In the genomic region with DNA sequence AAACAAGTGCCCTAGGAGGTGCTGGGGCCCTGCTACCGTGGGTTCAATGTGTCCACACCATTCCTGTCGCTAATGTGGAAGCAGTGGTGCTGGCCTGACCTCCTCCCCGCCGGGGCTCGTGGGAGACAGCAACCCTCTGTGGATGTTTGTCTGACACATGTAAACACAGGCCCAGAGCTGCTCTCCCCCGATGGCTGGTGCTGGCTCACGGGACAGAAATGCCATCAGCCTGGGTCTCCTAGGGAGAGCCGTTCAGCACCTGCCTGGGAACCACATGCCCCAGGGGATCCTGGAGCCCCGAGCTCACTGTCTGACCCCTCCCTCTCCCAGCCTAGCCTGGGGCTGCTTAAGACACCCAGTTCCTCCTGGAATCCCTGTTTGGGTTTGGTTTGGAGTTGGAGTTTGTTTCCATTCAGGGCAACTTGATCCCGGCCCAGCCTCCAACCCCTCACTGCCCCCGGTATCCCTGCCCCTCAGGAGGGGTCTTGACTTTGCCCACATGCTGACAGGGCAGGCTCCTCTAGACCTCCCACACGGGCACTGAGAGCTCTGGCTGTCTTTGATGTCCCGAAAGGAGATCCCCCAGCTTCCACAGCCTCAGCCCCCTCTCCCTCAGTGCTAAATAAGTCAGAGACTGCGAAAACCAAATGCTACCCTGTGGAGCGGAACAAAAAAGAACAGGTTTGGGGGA, we compare ENCODE assay signal across 1 cellular context.
TF ChIP-seq lines count a peak whose summit lies in the region.

No MANE protein-coding gene starts in this region.

TF ChIP-seq in GM23338, 12 proteins besides CTCF, POLR2A, EP300 and RAD21 (continued from another document):
- TF ChIP-seq, protein P1, sequence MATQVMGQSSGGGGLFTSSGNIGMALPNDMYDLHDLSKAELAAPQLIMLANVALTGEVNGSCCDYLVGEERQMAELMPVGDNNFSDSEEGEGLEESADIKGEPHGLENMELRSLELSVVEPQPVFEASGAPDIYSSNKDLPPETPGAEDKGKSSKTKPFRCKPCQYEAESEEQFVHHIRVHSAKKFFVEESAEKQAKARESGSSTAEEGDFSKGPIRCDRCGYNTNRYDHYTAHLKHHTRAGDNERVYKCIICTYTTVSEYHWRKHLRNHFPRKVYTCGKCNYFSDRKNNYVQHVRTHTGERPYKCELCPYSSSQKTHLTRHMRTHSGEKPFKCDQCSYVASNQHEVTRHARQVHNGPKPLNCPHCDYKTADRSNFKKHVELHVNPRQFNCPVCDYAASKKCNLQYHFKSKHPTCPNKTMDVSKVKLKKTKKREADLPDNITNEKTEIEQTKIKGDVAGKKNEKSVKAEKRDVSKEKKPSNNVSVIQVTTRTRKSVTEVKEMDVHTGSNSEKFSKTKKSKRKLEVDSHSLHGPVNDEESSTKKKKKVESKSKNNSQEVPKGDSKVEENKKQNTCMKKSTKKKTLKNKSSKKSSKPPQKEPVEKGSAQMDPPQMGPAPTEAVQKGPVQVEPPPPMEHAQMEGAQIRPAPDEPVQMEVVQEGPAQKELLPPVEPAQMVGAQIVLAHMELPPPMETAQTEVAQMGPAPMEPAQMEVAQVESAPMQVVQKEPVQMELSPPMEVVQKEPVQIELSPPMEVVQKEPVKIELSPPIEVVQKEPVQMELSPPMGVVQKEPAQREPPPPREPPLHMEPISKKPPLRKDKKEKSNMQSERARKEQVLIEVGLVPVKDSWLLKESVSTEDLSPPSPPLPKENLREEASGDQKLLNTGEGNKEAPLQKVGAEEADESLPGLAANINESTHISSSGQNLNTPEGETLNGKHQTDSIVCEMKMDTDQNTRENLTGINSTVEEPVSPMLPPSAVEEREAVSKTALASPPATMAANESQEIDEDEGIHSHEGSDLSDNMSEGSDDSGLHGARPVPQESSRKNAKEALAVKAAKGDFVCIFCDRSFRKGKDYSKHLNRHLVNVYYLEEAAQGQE (IDR thresholded peaks at IDR 0.05; ENCODE audit: unreplicated experiment): no peak
